9 cellular contexts compared by ENCODE assay signal in the genomic region with DNA sequence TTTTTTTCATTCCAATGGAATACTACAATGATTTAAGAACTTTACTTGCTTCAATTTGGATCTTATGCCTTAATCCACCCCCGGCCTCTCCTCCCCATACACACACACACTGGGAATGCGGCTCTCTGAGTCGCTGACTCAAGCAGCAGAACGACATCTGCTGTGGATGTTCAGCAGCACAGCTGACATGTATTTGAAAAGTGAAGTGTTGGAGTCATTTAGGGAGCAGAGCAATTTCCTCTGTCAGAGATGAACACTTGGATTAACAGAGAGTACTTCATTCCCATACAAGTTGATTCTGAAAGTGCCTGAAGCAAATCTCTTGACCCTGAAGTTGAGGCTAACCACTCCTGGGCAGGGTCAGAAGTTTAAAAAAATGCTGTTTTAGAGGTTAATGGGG. TPM values are rescaled to one million over a fixed set of nuclear protein-coding genes. Genes with fewer than 3 reads are reported as not detected.
DNase-seq lines count a peak whose midpoint lies in the region; ATAC-seq and TF ChIP-seq lines count a peak whose summit lies in the region.
"Had no signal": no experiment of that assay in that cellular context is flagged by ENCODE, and none has a peak within 500 bp of the region (broad histone marks: within the 10 kb centered on the region; RNA-seq: fewer than 3 reads in every experiment).

No MANE protein-coding gene starts in this region.

- intact Hi-C loops in A673 (cut with micrococcal nuclease; ENCODE audit: unreplicated experiment) (no loop called here), dorsolateral prefrontal cortex (cut with DNase I) (no loop called here)
- intact Hi-C loops in activated CD4-positive, alpha-beta T cell treated with anti-CD3 and anti-CD28 coated beads for 36 hours (cut with DNase I, micrococcal nuclease): loop anchor here in 1 of 2 experiments (10.0 kb wide), 2 partner anchors 747 to 1353 kb away; no protein-coding TSS in a partner anchor

- no peak overlapping the region for H3K4ac ChIP-seq in mesenchymal stem cell (ENCODE audit: low read depth in 1 of 2, low read length in 2 of 2)

- H3K4me3 ChIP-seq in A673 (ENCODE audit: low read depth, low read length, poor library complexity, severe bottlenecking) (no peak overlapping the region), dorsolateral prefrontal cortex (no peak overlapping the region), mesenchymal stem cell (ENCODE audit: insufficient read depth in 1 of 2, low read depth in 1 of 2, low read length in 2 of 2) (no peak overlapping the region)

- peak overlapping the region; percentile 61 for H3K9ac ChIP-seq in mesenchymal stem cell (ENCODE audit: low read length)

- no peaks in the 10 kb centered on the region for H3K79me1 ChIP-seq in mesenchymal stem cell (replicated peaks; ENCODE audit: low read length, poor library complexity, severe bottlenecking)

- peaks cover 16% of the 10 kb centered on the region for H3K4me1 Mint-ChIP-seq in activated CD4-positive, alpha-beta T cell treated with anti-CD3 and anti-CD28 coated beads for 36 hours

- H3K27ac Mint-ChIP-seq in activated CD4-positive, alpha-beta T cell treated with anti-CD3 and anti-CD28 coated beads for 36 hours: no peak overlapping the region

- peak; percentile 67 for DNase-seq in A673 (ENCODE audit: low spot score)
- DNase-seq in NCI-H1694 treated with DMSO at 0.1 percent for 48 hours (lab: John Stamatoyannopoulos, UW): peak; percentile 32
- DNase-seq in dorsolateral prefrontal cortex: peak in 9 of 10 donors; percentile 7 to 82 (median 68)
- peak; percentile 90 for DNase-seq in mesenchymal stem cell
- no peak for DNase-seq in activated CD4-positive, alpha-beta T cell treated with anti-CD3 and anti-CD28 coated beads for 36 hours
- DNase-seq in NCI-H2081 (lab: John Stamatoyannopoulos, UW): no peak
- DNase-seq: MM.1S had no signal

- H3K14ac ChIP-seq in mesenchymal stem cell (ENCODE audit: low read length in 2 of 2): no peak overlapping the region

- no peak overlapping the region for H3K4me2 ChIP-seq in mesenchymal stem cell (ENCODE audit: low read length, poor library complexity, severe bottlenecking)

- H3K9me3 Mint-ChIP-seq in activated CD4-positive, alpha-beta T cell treated with anti-CD3 and anti-CD28 coated beads for 36 hours (ENCODE audit: low read depth): no peaks in the 10 kb centered on the region

- no TSS peak for BruUV-seq in A673 (replicated peaks; lab: Mats Ljungman, UMichigan)

- POLR2A ChIA-PET in A673 (lab: Charles Lee; ENCODE audit: low non-redundant PET): no interaction called here
- POLR2A ChIA-PET in activated CD4-positive, alpha-beta T cell treated with anti-CD3 and anti-CD28 coated beads for 36 hours (lab: Charles Lee): no interaction called here

- H3K4me1 ChIP-seq in A673 (ENCODE audit: insufficient read depth, low read length, poor library complexity, severe bottlenecking) (peaks cover 3% of the 10 kb centered on the region), mesenchymal stem cell (ENCODE audit: control insufficient read depth, insufficient read depth, low read depth, low read length) (no peaks in the 10 kb centered on the region)

- no peaks in the 10 kb centered on the region for H3K9me3 ChIP-seq in A673 (ENCODE audit: low read depth, low read length, poor library complexity, severe bottlenecking)
- H3K9me3 ChIP-seq in mesenchymal stem cell (ENCODE audit: control insufficient read depth, low read length): no peaks in the 10 kb centered on the region

- H2BK12ac ChIP-seq in mesenchymal stem cell (ENCODE audit: low read length in 2 of 2): no peak overlapping the region

- no peak overlapping the region for H3K18ac ChIP-seq in mesenchymal stem cell (ENCODE audit: low read depth in 1 of 2, low read length in 2 of 2)

- no peak overlapping the region for H2BK120ac ChIP-seq in mesenchymal stem cell (ENCODE audit: low read depth, low read length)

- peaks cover 33% of the 10 kb centered on the region for H3K27me3 Mint-ChIP-seq in activated CD4-positive, alpha-beta T cell treated with anti-CD3 and anti-CD28 coated beads for 36 hours

- no peak overlapping the region for H2BK15ac ChIP-seq in mesenchymal stem cell (ENCODE audit: low read depth, poor library complexity, severe bottlenecking)

- no peak overlapping the region for H2AFZ ChIP-seq in mesenchymal stem cell (ENCODE audit: low read depth, low read length)

- H3K36me3 Mint-ChIP-seq in activated CD4-positive, alpha-beta T cell treated with anti-CD3 and anti-CD28 coated beads for 36 hours (ENCODE audit: low read depth): no peaks in the 10 kb centered on the region

- WGBS in mesenchymal stem cell: 4% methylated on average over 4 of the region's 4 CpGs

- H3K27ac ChIP-seq in A673 (ENCODE audit: low read depth, low read length, poor library complexity, severe bottlenecking) (no peak overlapping the region), dorsolateral prefrontal cortex (peak overlapping the region in 2 of 59 donors; percentile 4 to 34), mesenchymal stem cell (ENCODE audit: low read length, poor library complexity, severe bottlenecking) (no peak overlapping the region)

- no peak overlapping the region for H2BK5ac ChIP-seq in mesenchymal stem cell (ENCODE audit: low read depth, low read length, poor library complexity, severe bottlenecking)

- no peak overlapping the region for H4K91ac ChIP-seq in mesenchymal stem cell (ENCODE audit: low read length)

- H2AK5ac ChIP-seq in mesenchymal stem cell (ENCODE audit: low read length, severe bottlenecking): no peak overlapping the region

- no peak overlapping the region for H4K8ac ChIP-seq in mesenchymal stem cell (ENCODE audit: low read length)

- TF ChIP-seq CTCF in A673 (conservative IDR thresholded peaks at IDR 0.05; ENCODE audit: low read depth, low read length) (peak; percentile 42), dorsolateral prefrontal cortex (IDR thresholded peaks at IDR 0.05 in 54 of 56, conservative IDR thresholded peaks at IDR 0.05 in 2 of 56; ENCODE audit: low read depth in 1 of 56, partially characterized antibody in 56 of 56) (peak in 30 of 56 donors; percentile 10 to 45 (median 26))

- H3K36me3 ChIP-seq in A673 (ENCODE audit: insufficient read depth, low read length, poor library complexity, severe bottlenecking) (no peaks in the 10 kb centered on the region), mesenchymal stem cell (ENCODE audit: control insufficient read depth in 1 of 2, insufficient read depth in 2 of 2, low read depth in 1 of 2, low read length in 2 of 2) (no peaks in the 10 kb centered on the region)

- H3K23ac ChIP-seq in mesenchymal stem cell (ENCODE audit: low read length in 2 of 2): no peak overlapping the region

- ATAC-seq in activated CD4-positive, alpha-beta T cell treated with anti-CD3 and anti-CD28 coated beads for 36 hours: no peak
- no peak for ATAC-seq in GM18858 (IDR thresholded peaks at IDR 0.05; ENCODE audit: unreplicated experiment)
- ATAC-seq in GM21737 (IDR thresholded peaks at IDR 0.05; ENCODE audit: unreplicated experiment): no peak

- H3K27me3 ChIP-seq in A673 (replicated peaks; ENCODE audit: insufficient read depth, low read depth, low read length, poor library complexity): no peaks in the 10 kb centered on the region
- H3K27me3 ChIP-seq in dorsolateral prefrontal cortex: no peaks in the 10 kb centered on the region
- H3K27me3 ChIP-seq in mesenchymal stem cell (ENCODE audit: control insufficient read depth in 1 of 2, insufficient read depth in 1 of 2, low read length in 2 of 2): no peaks in the 10 kb centered on the region

- CTCF ChIA-PET in A673 (lab: Charles Lee): interaction anchor here (0.6 kb wide), 1 partner anchor 102 kb away, joined by 3 read pairs; no protein-coding TSS in a partner anchor
- CTCF ChIA-PET in activated CD4-positive, alpha-beta T cell treated with anti-CD3 and anti-CD28 coated beads for 36 hours (lab: Charles Lee): no interaction called here

- H3K4me3 Mint-ChIP-seq in activated CD4-positive, alpha-beta T cell treated with anti-CD3 and anti-CD28 coated beads for 36 hours: no peak overlapping the region

RNA-seq across cellular contexts. Expression of a gene that starts 27.9 kb away (rescaled TPM):
- total RNA-seq in A673 (2021) (1.2 and 2.0 TPM in 2 replicates), dorsolateral prefrontal cortex (10 to 100 TPM; 11.7 to 46.8 (median 26.5) TPM)
- 51.1 TPM for polyA plus RNA-seq in mesenchymal stem cell (2013, experiment 1 of 2)
- 47.5 TPM for polyA plus RNA-seq in mesenchymal stem cell (2013, experiment 2 of 2)
- total RNA-seq in activated CD4-positive, alpha-beta T cell treated with anti-CD3 and anti-CD28 coated beads for 36 hours: under 1 TPM in 1 of 2 experiments, not detected in 1; 0.09 TPM

Comparison
In these comparisons a context has a peak if more than half of its experiments do, and no peak if none do; other contexts are left out.
1. DNase-seq: peak in A673 (single experiment), NCI-H1694 treated with DMSO at 0.1 percent for 48 hours (single experiment), dorsolateral prefrontal cortex (9 of 10) and mesenchymal stem cell (single experiment); none in activated CD4-positive, alpha-beta T cell treated with anti-CD3 and anti-CD28 coated beads for 36 hours (single experiment) and NCI-H2081 (0 of 2).